Comparison of ENCODE assay signal across 10 cellular contexts in the genomic region with DNA sequence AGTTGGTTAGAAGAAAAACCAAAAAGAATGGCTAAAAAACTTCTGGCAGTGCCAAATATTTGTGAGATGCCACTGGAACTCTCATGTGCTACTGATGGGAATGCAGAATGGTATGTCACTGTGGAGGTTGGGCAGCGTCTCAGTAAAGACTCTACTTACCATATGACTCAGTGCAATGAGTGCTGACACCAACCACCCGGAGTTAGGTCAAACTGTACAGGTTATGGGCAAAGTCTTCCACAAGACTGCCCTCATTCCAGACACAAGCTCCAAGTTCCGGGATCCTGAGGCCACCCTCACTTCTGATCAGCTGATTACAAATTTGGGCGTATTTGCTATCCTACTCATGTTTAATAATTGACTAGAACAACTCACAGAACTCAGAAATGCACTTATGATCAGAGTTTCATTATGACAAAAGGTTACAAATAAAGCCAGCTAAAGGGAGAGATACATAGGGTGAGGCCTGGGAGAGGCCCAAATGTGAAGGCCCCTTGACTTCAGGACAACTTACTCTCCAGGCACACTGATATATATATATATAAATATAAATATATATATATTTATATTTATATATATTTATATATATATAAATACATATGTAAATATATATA.
A peak's percentile ranks its signal among the peaks of the same experiment; 100 is the strongest.
DNase-seq lines count a peak whose midpoint lies in the region; ATAC-seq and TF ChIP-seq lines count a peak whose summit lies in the region.
"Had no signal": no experiment of that assay in that cellular context is flagged by ENCODE, and none has a peak within 500 bp of the region (broad histone marks: within the 10 kb centered on the region; RNA-seq: fewer than 3 reads in every experiment).

No MANE protein-coding gene starts in this region.

- H3K9ac ChIP-seq in colonic mucosa (ENCODE audit: low read depth in 2 of 2, low read length in 2 of 2) = no peak overlapping the region

- H3K4me1 ChIP-seq in colonic mucosa = no peaks in the 10 kb centered on the region

- H3K9me3 Mint-ChIP-seq in activated CD4-positive, alpha-beta T cell treated with anti-CD3 and anti-CD28 coated beads, Interleukin-2, amount 10 ng/mL, durations not matched to agents 7 days and 5 days = no peaks in the 10 kb centered on the region
- no peaks in the 10 kb centered on the region for H3K9me3 Mint-ChIP-seq in stimulated activated naive CD8-positive, alpha-beta T cell treated with anti-CD3 and anti-CD28 coated beads, Interleukin-15, Interleukin-2, amounts not matched to agents 100 ng/mL and 50 ng/mL, for 24 hours
- H3K9me3 Mint-ChIP-seq: activated T-cell treated with anti-CD3 and anti-CD28 coated beads, Interleukin-2, amount 50 U/mL, for 4 hours had no signal

- DNase-seq in activated CD4-positive, alpha-beta T cell treated with anti-CD3 and anti-CD28 coated beads, Interleukin-2, amount 50 U/mL, for 48 hours = peak; percentile 8 to 21
- no peak for DNase-seq in activated CD4-positive, alpha-beta T cell treated with anti-CD3 and anti-CD28 coated beads, Interleukin-2, amount 10 ng/mL, durations not matched to agents 7 days and 5 days
- DNase-seq in colonic mucosa = peak; percentile 26
- DNase-seq in activated gamma-delta T cell treated with Interleukin-2 at 50 U/mL for 16 hours = no peak
- no peak for DNase-seq in activated naive CD4-positive, alpha-beta T cell treated with anti-CD3 and anti-CD28 coated beads, Interleukin-2, amount 50 U/mL, for 16 hours
- DNase-seq: activated T-cell treated with anti-CD3 and anti-CD28 coated beads, Interleukin-2, amount 50 U/mL, for 4 hours had no signal

- no peak overlapping the region for H3K27ac Mint-ChIP-seq in activated CD4-positive, alpha-beta T cell treated with anti-CD3 and anti-CD28 coated beads, Interleukin-2, amount 10 ng/mL, durations not matched to agents 7 days and 5 days
- H3K27ac Mint-ChIP-seq in stimulated activated naive CD8-positive, alpha-beta T cell treated with anti-CD3 and anti-CD28 coated beads, Interleukin-15, Interleukin-2, amounts not matched to agents 100 ng/mL and 50 ng/mL, for 24 hours = peak overlapping the region; percentile 21
- H3K27ac Mint-ChIP-seq: B cell had no signal

- TF ChIP-seq CTCF in colonic mucosa (IDR thresholded peaks at IDR 0.05) = no peak

- peaks cover 4% of the 10 kb centered on the region for H3K4me1 Mint-ChIP-seq in activated CD4-positive, alpha-beta T cell treated with anti-CD3 and anti-CD28 coated beads, Interleukin-2, amount 10 ng/mL, durations not matched to agents 7 days and 5 days
- peaks cover 19% of the 10 kb centered on the region for H3K4me1 Mint-ChIP-seq in stimulated activated naive CD8-positive, alpha-beta T cell treated with anti-CD3 and anti-CD28 coated beads, Interleukin-15, Interleukin-2, amounts not matched to agents 100 ng/mL and 50 ng/mL, for 24 hours (ENCODE audit: low read depth)

- H3K4me3 ChIP-seq in colonic mucosa = no peak overlapping the region

- H3K9me3 ChIP-seq in colonic mucosa = no peaks in the 10 kb centered on the region

- CTCF ChIA-PET in activated CD4-positive, alpha-beta T cell treated with anti-CD3 and anti-CD28 coated beads, Interleukin-2, amount 10 ng/mL, durations not matched to agents 7 days and 5 days (lab: Charles Lee) = no interaction called here

- peaks cover 16% of the 10 kb centered on the region for H3K36me3 Mint-ChIP-seq in activated CD4-positive, alpha-beta T cell treated with anti-CD3 and anti-CD28 coated beads, Interleukin-2, amount 10 ng/mL, durations not matched to agents 7 days and 5 days (ENCODE audit: low read depth)
- peaks cover 30% of the 10 kb centered on the region for H3K36me3 Mint-ChIP-seq in stimulated activated naive CD8-positive, alpha-beta T cell treated with anti-CD3 and anti-CD28 coated beads, Interleukin-15, Interleukin-2, amounts not matched to agents 100 ng/mL and 50 ng/mL, for 24 hours (ENCODE audit: low read depth)

- no peaks in the 10 kb centered on the region for H3K27me3 ChIP-seq in colonic mucosa

- no peaks in the 10 kb centered on the region for H3K36me3 ChIP-seq in colonic mucosa

- no peak overlapping the region for H3K4me3 Mint-ChIP-seq in activated CD4-positive, alpha-beta T cell treated with anti-CD3 and anti-CD28 coated beads, Interleukin-2, amount 10 ng/mL, durations not matched to agents 7 days and 5 days
- H3K4me3 Mint-ChIP-seq in stimulated activated naive CD8-positive, alpha-beta T cell treated with anti-CD3 and anti-CD28 coated beads, Interleukin-15, Interleukin-2, amounts not matched to agents 100 ng/mL and 50 ng/mL, for 24 hours = no peak overlapping the region
- H3K4me3 Mint-ChIP-seq: activated T-cell treated with anti-CD3 and anti-CD28 coated beads, Interleukin-2, amount 50 U/mL, for 4 hours; B cell had no signal

- ATAC-seq in HG03135 (IDR thresholded peaks at IDR 0.05; ENCODE audit: unreplicated experiment) (peak; percentile 67), GM18498 (IDR thresholded peaks at IDR 0.05; ENCODE audit: unreplicated experiment) (no peak)

- no peak overlapping the region for H3K27ac ChIP-seq in colonic mucosa

- H3K27me3 Mint-ChIP-seq in activated CD4-positive, alpha-beta T cell treated with anti-CD3 and anti-CD28 coated beads, Interleukin-2, amount 10 ng/mL, durations not matched to agents 7 days and 5 days = no peaks in the 10 kb centered on the region
- no peaks in the 10 kb centered on the region for H3K27me3 Mint-ChIP-seq in stimulated activated naive CD8-positive, alpha-beta T cell treated with anti-CD3 and anti-CD28 coated beads, Interleukin-15, Interleukin-2, amounts not matched to agents 100 ng/mL and 50 ng/mL, for 24 hours
- H3K27me3 Mint-ChIP-seq: B cell had no signal

- intact Hi-C loops in colonic mucosa (cut with DNase I) = no loop called here

- POLR2A ChIA-PET in activated CD4-positive, alpha-beta T cell treated with anti-CD3 and anti-CD28 coated beads, Interleukin-2, amount 10 ng/mL, durations not matched to agents 7 days and 5 days (lab: Charles Lee) = no interaction called here

Comparison
In these comparisons a context has a peak if more than half of its experiments do, and no peak if none do; other contexts are left out.
1. DNase-seq: peak in activated CD4-positive, alpha-beta T cell treated with anti-CD3 and anti-CD28 coated beads, Interleukin-2, amount 50 U/mL, for 48 hours (2 of 2) and colonic mucosa (single experiment); none in activated CD4-positive, alpha-beta T cell treated with anti-CD3 and anti-CD28 coated beads, Interleukin-2, amount 10 ng/mL, durations not matched to agents 7 days and 5 days (single experiment), activated gamma-delta T cell treated with Interleukin-2 at 50 U/mL for 16 hours (single experiment) and activated naive CD4-positive, alpha-beta T cell treated with anti-CD3 and anti-CD28 coated beads, Interleukin-2, amount 50 U/mL, for 16 hours (single experiment).